In genomic region chr3:28117598-28117997, GRCh38 we compare ENCODE assay signal across 1 cellular context.
TF ChIP-seq lines count a peak whose summit lies in the region.

No MANE protein-coding gene starts in this region.

TF ChIP-seq in GM12878, 131 proteins besides CTCF, POLR2A, EP300 and RAD21:
- no peak for TF ChIP-seq MLLT1 (IDR thresholded peaks at IDR 0.05)
- TF ChIP-seq PML (IDR thresholded peaks at IDR 0.05; ENCODE audit: low read length) = no peak
TF ChIP-seq in GM12878: peak in this region for 0.
